ENCODE assay signal across 20 cellular contexts in genomic region chr15:29873264-29873663, GRCh38. TPM values are rescaled to one million over a fixed set of nuclear protein-coding genes. Genes with fewer than 3 reads are reported as not detected.
"Had no signal": no experiment of that assay in that cellular context is flagged by ENCODE, and none has a peak within 500 bp of the region (broad histone marks: within the 10 kb centered on the region; RNA-seq: fewer than 3 reads in every experiment).

No MANE protein-coding gene starts in this region.

- H3K4me2 ChIP-seq: neural progenitor cell had no signal

- H3K36me3 ChIP-seq: esophagus squamous epithelium, neural progenitor cell, pancreas, stomach, thyroid gland had no signal

- H3K27ac ChIP-seq: esophagus squamous epithelium, neural progenitor cell, stomach, thyroid gland had no signal

- H3K9ac ChIP-seq: neural progenitor cell had no signal

- DNase-seq: activated CD4-positive, alpha-beta memory T cell treated with anti-CD3 and anti-CD28 coated beads, Interleukin-2, amount 10 ng/mL, durations not matched to agents 7 days and 5 days; activated CD4-positive, alpha-beta T cell treated with anti-CD3 and anti-CD28 coated beads for 4 hours; activated gamma-delta T cell; activated T-cell treated with anti-CD3 and anti-CD28 coated beads, Interleukin-2, amount 50 U/mL, for 48 hours; amniotic stem cell; effector CD8-positive, alpha-beta T cell; esophagus squamous epithelium; left cardiac atrium; midbrain; stimulated activated CD4-positive, alpha-beta T cell treated with anti-CD3 and anti-CD28 coated beads, Interleukin-12 subunit alpha, Interleukin-12 subunit beta, amount 100 ng/mL, for 4 hours; stimulated activated CD4-positive, alpha-beta T cell treated with anti-CD3 and anti-CD28 coated beads, Interleukin-2, amount 100 ng/mL, for 24 hours; T-helper 2 cell; thyroid gland had no signal

- H3K9me3 ChIP-seq: esophagus squamous epithelium, pancreas, stomach, thyroid gland had no signal

- H3K27me3 ChIP-seq: esophagus squamous epithelium, neural progenitor cell, pancreas, stomach, thyroid gland had no signal

- H3K4me1 ChIP-seq: pancreas, thyroid gland had no signal

- H2AFZ ChIP-seq: neural progenitor cell had no signal

- ATAC-seq: activated naive CD4-positive, alpha-beta T cell treated with anti-CD3 and anti-CD28 coated beads, Interleukin-2, amount 50 U/mL, for 72 hours; WTC11 had no signal

- H3K4me3 ChIP-seq: coronary artery, esophagus squamous epithelium, lung, neural progenitor cell, pancreas, stomach, thyroid gland had no signal

RNA-seq across cellular contexts. Expression of gene TJP1, which starts 51.0 kb away (rescaled TPM):
- total RNA-seq: activated CD4-positive, alpha-beta memory T cell treated with anti-CD3 and anti-CD28 coated beads, Interleukin-2, amount 10 ng/mL, durations not matched to agents 7 days and 5 days had no signal
